In the genomic region with DNA sequence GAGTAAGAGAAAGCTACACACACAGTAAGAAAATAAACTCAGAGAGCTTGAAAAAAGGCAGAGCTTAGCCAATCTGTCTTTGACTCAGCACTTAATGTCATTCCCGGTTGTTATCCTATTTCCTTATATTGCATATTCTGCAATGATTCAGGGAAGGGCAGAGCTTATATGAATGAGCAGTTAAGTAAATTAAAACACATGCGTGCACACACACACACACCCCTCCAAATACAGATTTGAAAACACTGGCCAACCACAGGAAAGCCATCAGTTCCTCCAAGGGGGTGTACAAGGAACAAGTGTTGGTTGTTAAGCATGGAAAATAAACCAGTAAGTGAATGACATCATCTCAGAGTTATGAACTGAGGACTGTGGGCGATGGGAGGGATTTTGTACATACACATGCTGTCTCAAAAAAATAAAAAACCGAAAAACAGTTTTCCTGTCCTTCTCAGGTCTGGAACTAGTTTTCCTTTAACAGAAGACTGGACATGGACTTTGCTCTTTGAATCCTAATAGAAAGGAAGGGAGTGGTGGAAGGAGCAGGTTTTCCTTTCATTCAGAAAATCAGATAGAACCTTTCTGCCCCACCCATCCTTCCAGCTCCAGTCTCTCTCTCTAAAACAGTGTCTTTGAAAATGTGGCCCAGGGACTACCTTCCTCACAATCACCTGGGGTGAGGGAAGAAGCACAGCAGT, we compare ENCODE assay signal across 8 cellular contexts. TPM values are rescaled to one million over a fixed set of nuclear protein-coding genes. Genes with fewer than 3 reads are reported as not detected.
DNase-seq lines count a peak whose midpoint lies in the region; ATAC-seq and TF ChIP-seq lines count a peak whose summit lies in the region.

No MANE protein-coding gene starts in this region.

- peak; percentile 53 for DNase-seq in DMS53 (lab: John Stamatoyannopoulos, UW)
- no peak for DNase-seq in DMS53 treated with DMSO at 0.1 percent for 48 hours (lab: John Stamatoyannopoulos, UW; ENCODE audit: unreplicated experiment)
- DNase-seq in NOMO-1 treated with dmso at 0.1 percent for 144 hours (lab: John Stamatoyannopoulos, UW; ENCODE audit: unreplicated experiment) = peak; percentile 20
- DNase-seq in endodermal cell = no peak
- DNase-seq in retinal pigment epithelial cell (ENCODE audit: low read depth) = no peak
- no peak for DNase-seq in immature natural killer cell
- DNase-seq in psoas muscle = no peak
- no peak for DNase-seq in COR-L47 (lab: John Stamatoyannopoulos, UW)

- H3K9ac ChIP-seq in endodermal cell (ENCODE audit: extremely low read depth, low read length, poor library complexity, severe bottlenecking) = peak overlapping the region; percentile 8

- peaks cover 11% of the 10 kb centered on the region for H3K36me3 Mint-ChIP-seq in endodermal cell (ENCODE audit: low read depth)
- no peaks in the 10 kb centered on the region for H3K36me3 Mint-ChIP-seq in immature natural killer cell

- TF ChIP-seq CTCF in endodermal cell (conservative IDR thresholded peaks at IDR 0.05) = no peak
- no peak for TF ChIP-seq CTCF in retinal pigment epithelial cell (conservative IDR thresholded peaks at IDR 0.05; ENCODE audit: low read depth, low read length)
- TF ChIP-seq CTCF in psoas muscle (IDR thresholded peaks at IDR 0.05) = no peak

- intact Hi-C loops in psoas muscle (cut with DNase I) = no loop called here

- H3K9me3 Mint-ChIP-seq in endodermal cell (no peaks in the 10 kb centered on the region), immature natural killer cell (no peaks in the 10 kb centered on the region)

- WGBS in endodermal cell (ENCODE audit: insufficient coverage in 1 of 2, insufficient read length in 1 of 2), 2 experiments = 75 to 93% methylated on average over 2 to 4 of the region's 4 CpGs
- 8 to 10% (median 10%) methylated on average over 4 of the region's 4 CpGs for WGBS in psoas muscle, 3 donors

- peaks cover 13% of the 10 kb centered on the region for H3K4me1 Mint-ChIP-seq in endodermal cell
- H3K4me1 Mint-ChIP-seq in immature natural killer cell = peaks cover 12 to 22% of the 10 kb centered on the region in 2 donors

- H3K36me3 ChIP-seq in endodermal cell (ENCODE audit: control insufficient read depth, insufficient read depth, low read length) (peaks cover 19% of the 10 kb centered on the region), psoas muscle (ENCODE audit: insufficient read depth in 1 of 2, low read depth in 1 of 2) (no peaks in the 10 kb centered on the region)

- H3K27ac ChIP-seq in endodermal cell (ENCODE audit: low read depth, low read length) (no peak overlapping the region), psoas muscle (no peak overlapping the region)

- ATAC-seq in psoas muscle = no peak

- peak overlapping the region; percentile 96 for H3K4me3 ChIP-seq in endodermal cell (ENCODE audit: low read length)
- peak overlapping the region; percentile 83 for H3K4me3 ChIP-seq in retinal pigment epithelial cell (ENCODE audit: low read length)
- no peak overlapping the region for H3K4me3 ChIP-seq in psoas muscle

- H3K27me3 Mint-ChIP-seq in endodermal cell (ENCODE audit: insufficient read depth) = peaks cover 5% of the 10 kb centered on the region
- H3K27me3 Mint-ChIP-seq in immature natural killer cell (ENCODE audit: low read depth in 3 of 3) = peaks cover 5 to 28% (median 25%) of the 10 kb centered on the region in 3 donors

- H3K9me3 ChIP-seq in endodermal cell (ENCODE audit: control insufficient read depth, low read length) (no peaks in the 10 kb centered on the region), psoas muscle (no peaks in the 10 kb centered on the region)

- H3K27me3 ChIP-seq in endodermal cell (ENCODE audit: control insufficient read depth, insufficient read depth, low read length, poor library complexity, severe bottlenecking) (no peaks in the 10 kb centered on the region), psoas muscle (ENCODE audit: insufficient read depth in 3 of 3, low read length in 2 of 3) (peaks cover 0 to 4% (median 0%) of the 10 kb centered on the region in 3 donors)

- H3K4me3 Mint-ChIP-seq in endodermal cell = peak overlapping the region; percentile 91
- H3K4me3 Mint-ChIP-seq in immature natural killer cell = peak overlapping the region in 1 of 5 donors; percentile 85

- H3K4me1 ChIP-seq in endodermal cell (ENCODE audit: control insufficient read depth, insufficient read depth, low read length) (no peaks in the 10 kb centered on the region), psoas muscle (peaks cover 6% of the 10 kb centered on the region)

- H3K27ac Mint-ChIP-seq in endodermal cell (peak overlapping the region; percentile 79), immature natural killer cell (no peak overlapping the region)

RNA-seq across cellular contexts. Expression of a gene that starts 1.0 kb away (rescaled TPM):
- 10 to 100 TPM; 28.6 to 36.9 TPM for total RNA-seq in endodermal cell
- polyA plus RNA-seq in endodermal cell (2013, experiment 1 of 2) = 28.9 TPM
- polyA plus RNA-seq in endodermal cell (2013, experiment 2 of 2) = 28.9 TPM
- not detected for polyA plus RNA-seq in immature natural killer cell
- under 1 TPM; 0.07 to 0.24 (median 0.16) TPM for total RNA-seq in psoas muscle
- under 1 TPM; 0.01 to 0.17 (median 0.04) TPM for polyA plus RNA-seq in psoas muscle

RNA-seq across cellular contexts. Expression of a gene that starts 8.1 kb away (rescaled TPM):
- total RNA-seq in endodermal cell (not detected), psoas muscle (under 1 TPM in 1 of 4 donors, not detected in 3; 0.69 TPM)
- polyA plus RNA-seq in endodermal cell (2013, experiment 1 of 2) = not detected
- not detected for polyA plus RNA-seq in endodermal cell (2013, experiment 2 of 2)
- polyA plus RNA-seq in immature natural killer cell (1 to 10 TPM in 1 of 3 donors, under 1 TPM in 2; 0.40 to 1.1 (median 0.72) TPM), psoas muscle (under 1 TPM in 2 of 3 donors, not detected in 1; 0.12 to 0.13 TPM)

RNA-seq across cellular contexts. Expression of a gene that starts 20.2 kb away (rescaled TPM):
- total RNA-seq in endodermal cell (100 to 1,000 TPM in 1 of 2 donors, 10 to 100 TPM in 1; 96.0 to 129 TPM), psoas muscle (10 to 100 TPM; 44.3 to 77.5 (median 70.8) TPM)
- 72.2 TPM for polyA plus RNA-seq in endodermal cell (2013, experiment 1 of 2)
- polyA plus RNA-seq in endodermal cell (2013, experiment 2 of 2) = 60.4 TPM
- polyA plus RNA-seq in immature natural killer cell (100 to 1,000 TPM; 141 to 239 (median 202) TPM), psoas muscle (10 to 100 TPM; 62.6 to 74.4 (median 67.5) TPM)

RNA-seq across cellular contexts. Expression of a gene that starts 29.9 kb away (rescaled TPM):
- total RNA-seq in endodermal cell = 10 to 100 TPM; 23.0 to 34.4 TPM
- 19.7 TPM for polyA plus RNA-seq in endodermal cell (2013, experiment 1 of 2)
- polyA plus RNA-seq in endodermal cell (2013, experiment 2 of 2) = 17.4 TPM
- 10 to 100 TPM in 2 of 3 donors, 1 to 10 TPM in 1; 7.7 to 42.2 (median 15.9) TPM for polyA plus RNA-seq in immature natural killer cell
- 10 to 100 TPM; 30.6 to 77.5 (median 69.6) TPM for total RNA-seq in psoas muscle
- polyA plus RNA-seq in psoas muscle = 100 to 1,000 TPM in 2 of 3 donors, 10 to 100 TPM in 1; 55.0 to 110 (median 103) TPM

RNA-seq across cellular contexts. Expression of a gene that starts 47.8 kb away (rescaled TPM):
- total RNA-seq in endodermal cell (1 to 10 TPM in 1 of 2 donors, under 1 TPM in 1; 0.42 to 2.8 TPM), psoas muscle (1 to 10 TPM in 1 of 4 donors, under 1 TPM in 3; 0.28 to 2.2 (median 0.58) TPM)
- polyA plus RNA-seq in endodermal cell (2013, experiment 1 of 2) = 0.82 TPM
- 0.54 TPM for polyA plus RNA-seq in endodermal cell (2013, experiment 2 of 2)
- polyA plus RNA-seq in immature natural killer cell (not detected), psoas muscle (under 1 TPM; 0.56 to 0.79 (median 0.61) TPM)

Comparison
In these comparisons a context has a peak if more than half of its experiments do, and no peak if none do; other contexts are left out.
1. DNase-seq: peak in DMS53 (single experiment) and NOMO-1 treated with dmso at 0.1 percent for 144 hours (single experiment); none in DMS53 treated with DMSO at 0.1 percent for 48 hours (single experiment), endodermal cell (single experiment), retinal pigment epithelial cell (single experiment), immature natural killer cell (0 of 3), psoas muscle (0 of 2) and COR-L47 (single experiment).
2. RNA of a gene that starts 1.0 kb away (total RNA-seq): 28.6 to 36.9 TPM in endodermal cell; 0.07 to 0.24 TPM in psoas muscle; every median in the first group is over 10 times any median in the second.